In the genomic region with DNA sequence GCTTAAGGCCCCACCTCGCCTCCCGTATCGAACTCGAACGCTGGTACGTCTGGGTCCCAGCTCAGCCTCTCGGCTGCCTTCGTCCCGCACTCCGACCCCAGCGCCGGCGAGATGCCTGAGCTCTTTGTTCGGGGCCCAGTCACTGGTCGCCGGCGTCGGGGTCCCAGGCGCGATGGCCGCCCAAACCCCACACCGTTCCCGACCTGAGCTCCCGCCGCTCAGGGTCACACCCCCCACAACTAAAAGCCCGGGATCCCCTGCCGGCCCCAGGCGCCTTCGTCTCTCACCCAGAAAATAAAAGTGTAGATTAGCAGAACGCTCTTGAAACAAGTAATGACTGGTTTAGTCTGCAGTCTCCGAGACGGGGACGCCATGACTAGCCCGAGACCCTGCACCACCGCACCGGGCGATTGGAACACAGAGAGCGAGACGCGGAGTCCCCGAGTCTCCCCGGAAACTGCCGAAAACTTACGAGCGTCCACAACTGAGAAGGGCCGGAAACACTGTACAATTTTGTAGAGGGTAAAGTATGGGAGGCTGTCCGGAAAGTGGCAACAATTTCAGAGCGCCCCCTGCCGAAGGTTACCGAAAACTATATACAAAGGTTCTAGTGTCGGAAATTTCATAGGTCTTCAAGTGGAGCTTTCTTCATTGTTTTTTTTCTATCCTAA, we compare ENCODE assay signal across 8 cellular contexts. TPM values are rescaled to one million over a fixed set of nuclear protein-coding genes. Genes with fewer than 3 reads are reported as not detected.
DNase-seq lines count a peak whose midpoint lies in the region; ATAC-seq, FAIRE-seq and TF ChIP-seq lines count a peak whose summit lies in the region.

TSS of gene TSPAN6 (minus strand) at position 486 of the 671 bp plus-strand sequence. CDS start at position 374, 112 bp downstream.

- TF ChIP-seq CTCF in GM20000 (IDR thresholded peaks at IDR 0.05; ENCODE audit: extremely low read depth, missing control alignments): no peak
- peak in 2 of 4 donors; percentile 23 to 27 for TF ChIP-seq CTCF in pancreas (IDR thresholded peaks at IDR 0.05)
- peak in 2 of 3 experiments; percentile 34 to 47 for TF ChIP-seq CTCF in testis (IDR thresholded peaks at IDR 0.05)

- peak; percentile 97 for ATAC-seq in activated naive CD8-positive, alpha-beta T cell treated with anti-CD3 and anti-CD28 coated beads, Interleukin-2, amount 50 U/mL, for 24 hours
- peak; percentile 98 to 99 (median 99) for ATAC-seq in pancreas

- 2 to 26% methylated on average over 51 of the region's 51 CpGs for WGBS in pancreas, 2 donors
- WGBS in testis, 2 donors: 0 to 1% methylated on average over 14 to 26 of the region's 51 CpGs

- peak within 1 kb of the TSS; percentile 81 for H3K4me3 Mint-ChIP-seq in activated naive CD8-positive, alpha-beta T cell treated with anti-CD3 and anti-CD28 coated beads, Interleukin-2, amount 50 U/mL, for 24 hours

- no peaks in the 10 kb centered on the region for H3K9me3 Mint-ChIP-seq in activated naive CD8-positive, alpha-beta T cell treated with anti-CD3 and anti-CD28 coated beads, Interleukin-2, amount 50 U/mL, for 24 hours

- FAIRE-seq in pancreas (lab: Jason Lieb, UNC): peak; percentile 32

- TF ChIP-seq POLR2A in testis (IDR thresholded peaks at IDR 0.05): no peak

- H3K9ac ChIP-seq in HUES48 (ENCODE audit: low read depth, low read length): peak within 1 kb of the TSS; percentile 92

- H3K27ac Mint-ChIP-seq in activated naive CD8-positive, alpha-beta T cell treated with anti-CD3 and anti-CD28 coated beads, Interleukin-2, amount 50 U/mL, for 24 hours: peak within 1 kb of the TSS; percentile 74

- DNase-seq in CD1c-positive myeloid dendritic cell (ENCODE audit: extremely low spot score) (peak; percentile 53), GM20000 (ENCODE audit: low spot score) (peak; percentile 58), SJSA1 (ENCODE audit: low read depth in 1 of 2, low spot score in 2 of 2) (peak; percentile 81 to 86), cardiac septum (ENCODE audit: low spot score) (peak; percentile 81), pancreas (peak; percentile 75 to 87 (median 78)), testis (peak; percentile 86)
- peak; percentile 71 for DNase-seq in activated naive CD8-positive, alpha-beta T cell treated with anti-CD3 and anti-CD28 coated beads, Interleukin-2, amount 50 U/mL, for 24 hours

- H3K4me1 Mint-ChIP-seq in activated naive CD8-positive, alpha-beta T cell treated with anti-CD3 and anti-CD28 coated beads, Interleukin-2, amount 50 U/mL, for 24 hours: peaks cover 7% of the 10 kb centered on the region

- H3K4me1 ChIP-seq in HUES48 (ENCODE audit: control insufficient read depth, insufficient read depth, low read length) (peaks cover 5% of the 10 kb centered on the region; the same call in 1 of the 2 replicates), SJSA1 (replicated peaks) (no peaks in the 10 kb centered on the region), pancreas (no peaks in the 10 kb centered on the region), testis (no peaks in the 10 kb centered on the region)

- H3K27ac ChIP-seq in HUES48 (ENCODE audit: low read depth, low read length): peak within 1 kb of the TSS; percentile 86
- H3K27ac ChIP-seq in SJSA1: peak within 1 kb of the TSS; percentile 34
- H3K27ac ChIP-seq in pancreas: peak within 1 kb of the TSS in 3 of 4 donors; percentile 12 to 53 (median 46)
- H3K27ac ChIP-seq in testis: peak within 1 kb of the TSS; percentile 69 to 75

- H3K27me3 Mint-ChIP-seq in activated naive CD8-positive, alpha-beta T cell treated with anti-CD3 and anti-CD28 coated beads, Interleukin-2, amount 50 U/mL, for 24 hours: peaks cover 16% of the 10 kb centered on the region

- peaks cover 30% of the 10 kb centered on the region for H3K36me3 ChIP-seq in HUES48 (ENCODE audit: control insufficient read depth, insufficient read depth, low read length)
- H3K36me3 ChIP-seq in SJSA1: no peaks in the 10 kb centered on the region
- no peaks in the 10 kb centered on the region for H3K36me3 ChIP-seq in pancreas
- no peaks in the 10 kb centered on the region for H3K36me3 ChIP-seq in testis (ENCODE audit: low read depth, missing control alignments)

- H3K27me3 ChIP-seq in HUES48 (ENCODE audit: control insufficient read depth, insufficient read depth, low read length): peaks cover 3% of the 10 kb centered on the region; the same call in 1 of the 2 replicates
- no peaks in the 10 kb centered on the region for H3K27me3 ChIP-seq in SJSA1 (replicated peaks)
- peaks cover 0 to 8% (median 1%) of the 10 kb centered on the region in 4 donors for H3K27me3 ChIP-seq in pancreas
- no peaks in the 10 kb centered on the region for H3K27me3 ChIP-seq in testis

- no peaks in the 10 kb centered on the region for H3K9me3 ChIP-seq in HUES48 (ENCODE audit: control insufficient read depth, insufficient read depth, low read length)
- H3K9me3 ChIP-seq in SJSA1 (replicated peaks): no peaks in the 10 kb centered on the region
- no peaks in the 10 kb centered on the region for H3K9me3 ChIP-seq in pancreas
- H3K9me3 ChIP-seq in testis: no peaks in the 10 kb centered on the region

- no peaks in the 10 kb centered on the region for H3K36me3 Mint-ChIP-seq in activated naive CD8-positive, alpha-beta T cell treated with anti-CD3 and anti-CD28 coated beads, Interleukin-2, amount 50 U/mL, for 24 hours (ENCODE audit: low read depth)

- intact Hi-C loops in cardiac septum (cut with DNase I) (no loop called here), pancreas (cut with DNase I) (no loop called here), testis (cut with DNase I; ENCODE audit: low total_unique reads) (loop anchor here (10.0 kb wide), 1 partner anchor 122 kb away; no protein-coding TSS in a partner anchor)

- peak within 1 kb of the TSS; percentile 77 for H3K4me3 ChIP-seq in HUES48 (ENCODE audit: low read depth, low read length)
- peak within 1 kb of the TSS; percentile 60 for H3K4me3 ChIP-seq in SJSA1
- peak within 1 kb of the TSS; percentile 32 to 55 (median 46) for H3K4me3 ChIP-seq in pancreas
- H3K4me3 ChIP-seq in testis: peak within 1 kb of the TSS; percentile 60 to 61

RNA-seq across cellular contexts. Expression of gene TSPAN6, which starts in this region (rescaled TPM):
- 26.9 and 31.3 TPM in 2 replicates for total RNA-seq in SJSA1 (2014; rRNA removed; shearing (Covaris generic))
- total RNA-seq in cardiac septum: 3.0 TPM
- 10 to 100 TPM in 4 of 6 donors, 1 to 10 TPM in 2; 8.6 to 24.3 (median 12.1) TPM for total RNA-seq in pancreas
- polyA plus RNA-seq in pancreas: 10 to 100 TPM; 11.4 to 22.8 TPM
- total RNA-seq in testis: 100 to 1,000 TPM in 1 of 2 donors, 10 to 100 TPM in 1; 47.3 to 133 TPM
- polyA plus RNA-seq in testis (ENCODE audit: insufficient read depth, low read depth, low replicate concordance): 77.3 TPM

Comparison
In these comparisons a context has a peak if more than half of its experiments do, and no peak if none do; other contexts are left out.
1. Peak in every context shown above with its lines: DNase-seq, ATAC-seq, H3K4me3 ChIP-seq and H3K27ac ChIP-seq.
2. H3K27ac ChIP-seq: peak in every context shown above with its lines; median percentile 86 in HUES48; 72 in testis; 46 in pancreas; 34 in SJSA1.